Comparison of ENCODE assay signal across 10 cellular contexts in the genomic region with DNA sequence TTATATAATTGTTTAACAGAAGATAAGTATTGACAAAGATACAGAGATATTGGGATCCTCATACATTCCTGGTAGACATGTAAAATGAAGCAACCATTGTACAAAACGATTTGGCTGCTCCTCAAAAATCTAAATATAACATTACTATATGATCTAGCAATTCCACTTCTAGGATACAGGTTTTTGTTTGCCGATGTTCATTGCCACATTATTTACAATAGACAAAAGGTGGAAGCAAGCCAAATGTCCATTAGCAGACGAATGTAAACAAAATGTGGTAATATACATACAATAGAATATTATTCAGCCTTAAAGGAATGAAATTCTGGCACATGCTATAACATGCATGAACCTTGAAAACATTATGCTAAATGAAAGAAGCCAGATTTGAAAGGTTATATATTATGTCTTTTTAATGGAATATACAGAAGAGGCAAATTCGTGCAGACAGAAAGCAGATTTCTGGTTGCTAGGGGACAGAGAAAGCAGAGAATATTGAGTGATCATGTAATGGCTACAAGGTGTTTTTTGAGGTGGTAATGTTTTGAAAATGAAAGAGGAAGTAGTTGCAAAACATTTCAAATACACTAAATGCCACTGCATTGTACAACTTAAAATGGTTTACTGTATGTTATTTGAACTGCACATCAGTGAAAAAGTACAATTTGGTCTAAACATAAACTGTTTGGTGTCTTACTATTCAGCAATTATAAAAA. TPM values are rescaled to one million over a fixed set of nuclear protein-coding genes. Genes with fewer than 3 reads are reported as not detected.
DNase-seq lines count a peak whose midpoint lies in the region; ATAC-seq and FAIRE-seq lines count a peak whose summit lies in the region.
"Had no signal": no experiment of that assay in that cellular context is flagged by ENCODE, and none has a peak within 500 bp of the region (broad histone marks: within the 10 kb centered on the region; RNA-seq: fewer than 3 reads in every experiment).

No MANE protein-coding gene starts in this region.

- POLR2A ChIA-PET in CD4-positive, alpha-beta memory T cell (lab: Charles Lee; ENCODE audit: partially characterized antibody), result no interaction called here

- peak; percentile 81 for ATAC-seq in HG03064 (IDR thresholded peaks at IDR 0.05; ENCODE audit: low read depth, unreplicated experiment)
- no peak for ATAC-seq in Right ventricle myocardium inferior

- no peaks in the 10 kb centered on the region for H3K9me3 ChIP-seq in CD4-positive, alpha-beta memory T cell (ENCODE audit: control insufficient read depth in 1 of 2, low read length in 2 of 2)

- peaks cover 0 to 2% of the 10 kb centered on the region in 2 donors for H3K27me3 Mint-ChIP-seq in CD4-positive, alpha-beta memory T cell

- peak in 1 of 5 donors; percentile 2 for DNase-seq in CD4-positive, alpha-beta memory T cell
- DNase-seq in GM19239 (ENCODE audit: insufficient read length, low spot score) (peak; percentile 9), NCI-H69 (lab: John Stamatoyannopoulos, UW) (peak; percentile 90), ureter (ENCODE audit: low spot score) (no peak), Right ventricle myocardium inferior (ENCODE audit: missing footprints) (no peak), NK-92 (lab: John Stamatoyannopoulos, UW; ENCODE audit: unreplicated experiment) (no peak)
- DNase-seq in stimulated activated CD4-positive, alpha-beta T cell treated with anti-CD3 and anti-CD28 coated beads, Interleukin-1b, Interleukin-23, amount 100 ng/mL, for 48 hours, result no peak
- DNase-seq: DMS 273 treated with DMSO at 0.1 percent for 48 hours had no signal

- H3K4me3 Mint-ChIP-seq in CD4-positive, alpha-beta memory T cell, result peak overlapping the region in 5 of 8 donors; percentile 2 to 54 (median 37)

- no peak overlapping the region for H3K27ac Mint-ChIP-seq in CD4-positive, alpha-beta memory T cell

- H3K27me3 ChIP-seq in CD4-positive, alpha-beta memory T cell (ENCODE audit: insufficient read depth, low read length), result no peaks in the 10 kb centered on the region

- no peaks in the 10 kb centered on the region for H3K36me3 ChIP-seq in CD4-positive, alpha-beta memory T cell (ENCODE audit: insufficient read depth, low read length)

- no peaks in the 10 kb centered on the region for H3K9me3 Mint-ChIP-seq in CD4-positive, alpha-beta memory T cell
- H3K9me3 Mint-ChIP-seq: naive thymus-derived CD8-positive, alpha-beta T cell had no signal

- H3K36me3 Mint-ChIP-seq in CD4-positive, alpha-beta memory T cell, result no peaks in the 10 kb centered on the region
- H3K36me3 Mint-ChIP-seq: naive thymus-derived CD8-positive, alpha-beta T cell had no signal

- CTCF ChIA-PET in CD4-positive, alpha-beta memory T cell (lab: Charles Lee; ENCODE audit: partially characterized antibody), result interaction anchor here (1.4 to 2.0 kb wide), 2 partner anchors 1894 to 1983 kb away, joined by 5 to 13 read pairs; no protein-coding TSS in a partner anchor

- intact Hi-C loops in CD4-positive, alpha-beta memory T cell (cut with micrococcal nuclease), result no loop called here
- intact Hi-C loops in Right ventricle myocardium inferior (cut with DNase I), result loop anchor here (10.0 kb wide), 2 partner anchors 1309 to 1979 kb away; no protein-coding TSS in a partner anchor

- peaks cover 3% of the 10 kb centered on the region for H3K4me1 ChIP-seq in CD4-positive, alpha-beta memory T cell (ENCODE audit: insufficient read depth, low read length)

- peaks cover 1 to 11% (median 7%) of the 10 kb centered on the region in 4 donors for H3K4me1 Mint-ChIP-seq in CD4-positive, alpha-beta memory T cell

- no peak overlapping the region for H3K27ac ChIP-seq in CD4-positive, alpha-beta memory T cell (ENCODE audit: low read depth, low read length)

- FAIRE-seq in GM19239 (lab: Jason Lieb, UNC), result no peak

- no peak overlapping the region for H3K4me3 ChIP-seq in CD4-positive, alpha-beta memory T cell (ENCODE audit: low read length in 2 of 2)

RNA-seq across cellular contexts. Expression of a gene that starts 44.9 kb away (rescaled TPM):
- 10 to 100 TPM; 11.9 to 12.4 TPM for total RNA-seq in CD4-positive, alpha-beta memory T cell
- 10 to 100 TPM; 35.2 to 36.1 TPM for polyA plus RNA-seq in CD4-positive, alpha-beta memory T cell
- total RNA-seq in ureter (20.5 TPM), Right ventricle myocardium inferior (10.8 TPM)

Comparison
In these comparisons a context has a peak if more than half of its experiments do, and no peak if none do; other contexts are left out.
1. DNase-seq: peak in GM19239 (single experiment) and NCI-H69 (single experiment); none in ureter (single experiment), stimulated activated CD4-positive, alpha-beta T cell treated with anti-CD3 and anti-CD28 coated beads, Interleukin-1b, Interleukin-23, amount 100 ng/mL, for 48 hours (single experiment), Right ventricle myocardium inferior (single experiment) and NK-92 (single experiment).